Comparison of ENCODE assay signal across 8 cellular contexts in genomic region chrX:81195712-81196111, GRCh38. TPM values are rescaled to one million over a fixed set of nuclear protein-coding genes. Genes with fewer than 3 reads are reported as not detected.
DNase-seq lines count a peak whose midpoint lies in the region; ATAC-seq and TF ChIP-seq lines count a peak whose summit lies in the region.

No MANE protein-coding gene starts in this region.

- H3K4me1 ChIP-seq in BE2C (no peaks in the 10 kb centered on the region), esophagus squamous epithelium (no peaks in the 10 kb centered on the region), neutrophil (ENCODE audit: control insufficient read depth in 1 of 2, insufficient read depth in 1 of 2, low read depth in 1 of 2, low read length in 1 of 2) (peaks cover 0 to 6% of the 10 kb centered on the region in 2 experiments), vagina (no peaks in the 10 kb centered on the region)

- TF ChIP-seq CTCF in BE2C (IDR thresholded peaks at IDR 0.05; ENCODE audit: low read depth, low read length) (peak; percentile 71), esophagus squamous epithelium (IDR thresholded peaks at IDR 0.05) (peak in 5 of 6 experiments; percentile 28 to 55 (median 49)), neutrophil (IDR thresholded peaks at IDR 0.05) (peak; percentile 62), vagina (IDR thresholded peaks at IDR 0.05) (peak in 2 of 3 experiments; percentile 8 to 25)

- H3K27me3 ChIP-seq in BE2C (no peaks in the 10 kb centered on the region), esophagus squamous epithelium (no peaks in the 10 kb centered on the region), neutrophil (no peaks in the 10 kb centered on the region), vagina (no peaks in the 10 kb centered on the region)

- TF ChIP-seq POLR2A in esophagus squamous epithelium (IDR thresholded peaks at IDR 0.05) (no peak), vagina (IDR thresholded peaks at IDR 0.05) (no peak)

- intact Hi-C loops in esophagus squamous epithelium (cut with DNase I) (no loop called here), vagina (cut with DNase I) (no loop called here)

- H3K36me3 ChIP-seq in BE2C = no peaks in the 10 kb centered on the region
- no peaks in the 10 kb centered on the region for H3K36me3 ChIP-seq in esophagus squamous epithelium
- no peaks in the 10 kb centered on the region for H3K36me3 ChIP-seq in neutrophil
- no peaks in the 10 kb centered on the region for H3K36me3 ChIP-seq in vagina

- peak; percentile 41 for DNase-seq in BE2C
- peak; percentile 8 for DNase-seq in NCI-H748 treated with DMSO at 0.1 percent for 48 hours (lab: John Stamatoyannopoulos, UW)
- DNase-seq in activated CD8-positive, alpha-beta memory T cell treated with anti-CD3 and anti-CD28 coated beads, Interleukin-2, amount 50 U/mL, for 24 hours (ENCODE audit: extremely low read depth) = peak; percentile 15
- no peak for DNase-seq in esophagus squamous epithelium (lab: John Stamatoyannopoulos, UW)
- DNase-seq in vagina (ENCODE audit: extremely low spot score in 2 of 2) = no peak

- WGBS in esophagus squamous epithelium, 2 donors = 13 to 15% methylated on average over 4 to 5 of the region's 5 CpGs

- H3K4me3 ChIP-seq in BE2C (ENCODE audit: low read depth, low read length) = no peak overlapping the region
- no peak overlapping the region for H3K4me3 ChIP-seq in esophagus squamous epithelium
- no peak overlapping the region for H3K4me3 ChIP-seq in neutrophil (ENCODE audit: low read depth in 1 of 2, low read length in 1 of 2)
- H3K4me3 ChIP-seq in vagina = no peak overlapping the region

- H3K9me3 ChIP-seq in BE2C (no peaks in the 10 kb centered on the region), esophagus squamous epithelium (no peaks in the 10 kb centered on the region), neutrophil (no peaks in the 10 kb centered on the region), vagina (no peaks in the 10 kb centered on the region)

- peak; percentile 97 for ATAC-seq in GM18907 (IDR thresholded peaks at IDR 0.05; ENCODE audit: unreplicated experiment)
- ATAC-seq in HG03103 (IDR thresholded peaks at IDR 0.05; ENCODE audit: low read depth, unreplicated experiment) = peak; percentile 89

- H3K27ac ChIP-seq in esophagus squamous epithelium = no peak overlapping the region
- no peak overlapping the region for H3K27ac ChIP-seq in neutrophil
- no peak overlapping the region for H3K27ac ChIP-seq in vagina

RNA-seq across cellular contexts. Expression of gene HMGN5, which starts 6.0 kb away (rescaled TPM):
- polyA plus RNA-seq in BE2C (2012; ENCODE audit: insufficient read depth, insufficient read length, low read depth) = 3.5 TPM
- total RNA-seq in esophagus squamous epithelium (1 to 10 TPM in 3 of 4 donors, under 1 TPM in 1; 0.50 to 9.3 (median 2.3) TPM), vagina (0.98 TPM)

RNA-seq across cellular contexts. Expression of gene SH3BGRL, which starts 6.2 kb away (rescaled TPM):
- 14.8 TPM for polyA plus RNA-seq in BE2C (2012; ENCODE audit: insufficient read depth, insufficient read length, low read depth)
- total RNA-seq in esophagus squamous epithelium (100 to 1,000 TPM in 2 of 4 donors, 10 to 100 TPM in 2; 29.9 to 111 (median 73.9) TPM), vagina (121 TPM)

Comparison
In these comparisons a context has a peak if more than half of its experiments do, and no peak if none do; other contexts are left out.
1. DNase-seq: peak in BE2C (single experiment), NCI-H748 treated with DMSO at 0.1 percent for 48 hours (single experiment) and activated CD8-positive, alpha-beta memory T cell treated with anti-CD3 and anti-CD28 coated beads, Interleukin-2, amount 50 U/mL, for 24 hours (single experiment); none in esophagus squamous epithelium (single experiment) and vagina (0 of 2).
2. CTCF ChIP-seq: peak in every context shown above with its lines; median percentile 71 in BE2C; 62 in neutrophil; 49 in esophagus squamous epithelium; 16 in vagina.